19 cellular contexts compared by ENCODE assay signal in genomic region chr7:107327986-107328569, GRCh38.
A peak's percentile ranks its signal among the peaks of the same experiment; 100 is the strongest.
DNase-seq lines count a peak whose midpoint lies in the region; ATAC-seq, FAIRE-seq and TF ChIP-seq lines count a peak whose summit lies in the region.
"Had no signal": no experiment of that assay in that cellular context is flagged by ENCODE, and none has a peak within 500 bp of the region (broad histone marks: within the 10 kb centered on the region; RNA-seq: fewer than 3 reads in every experiment).

No MANE protein-coding gene starts in this region.

- BruUV-seq in PC-3 (replicated peaks; lab: Mats Ljungman, UMichigan), result no TSS peak

- no peak overlapping the region for H2BK5ac ChIP-seq in trophoblast cell (ENCODE audit: low read depth, low read length, poor library complexity)

- H3K18ac ChIP-seq in trophoblast cell (ENCODE audit: low read length), result no peak overlapping the region

- no peak overlapping the region for H2AFZ ChIP-seq in PC-3 (ENCODE audit: low read length)
- H2AFZ ChIP-seq in trophoblast cell (ENCODE audit: insufficient read depth, low read length, poor library complexity), result no peak overlapping the region

- H4K8ac ChIP-seq in trophoblast cell (ENCODE audit: low read depth, low read length), result no peak overlapping the region

- H3K4me2 ChIP-seq in PC-3 (ENCODE audit: low read length) (peak overlapping the region; percentile 18), trophoblast cell (ENCODE audit: low read length) (no peak overlapping the region)

- H3K79me1 ChIP-seq in trophoblast cell (ENCODE audit: low read length), result no peaks in the 10 kb centered on the region

- H3F3A ChIP-seq in PC-3 (ENCODE audit: low read length, unreplicated experiment), result no peaks in the 10 kb centered on the region

- no peaks in the 10 kb centered on the region for H3K79me2 ChIP-seq in PC-3 (ENCODE audit: low read length)
- no peaks in the 10 kb centered on the region for H3K79me2 ChIP-seq in trophoblast cell (ENCODE audit: control insufficient read depth, insufficient read depth, low read length, poor library complexity)

- ATAC-seq in PC-3 (peak; percentile 94), GM21576 (IDR thresholded peaks at IDR 0.05; ENCODE audit: unreplicated experiment) (no peak)
- ATAC-seq: activated CD4-positive, alpha-beta T cell treated with anti-CD3 and anti-CD28 coated beads for 36 hours; natural killer cell treated with Interleukin-12 subunit alpha and Interleukin-12 subunit beta and Interleukin-15 and Interleukin-18, amount 100 ng/mL, for 72 hours; right cardiac atrium had no signal

- no peak overlapping the region for H4K12ac ChIP-seq in trophoblast cell (ENCODE audit: low read depth, low read length)

- H2AK5ac ChIP-seq in trophoblast cell (ENCODE audit: low read length), result no peak overlapping the region

- H3K4ac ChIP-seq in trophoblast cell (ENCODE audit: low read depth, low read length), result no peak overlapping the region

- intact Hi-C loops in PC-3 (cut with micrococcal nuclease), result loop anchor here (5.0 kb wide), 1 partner anchor 96 kb away; no protein-coding TSS in a partner anchor

- H3K27ac ChIP-seq in PC-3 (ENCODE audit: low read length) (peak overlapping the region; percentile 6), trophoblast cell (ENCODE audit: low read depth, low read length) (no peak overlapping the region)

- H4K91ac ChIP-seq in trophoblast cell (ENCODE audit: low read depth, low read length), result no peak overlapping the region

- H3K4me3 ChIP-seq in PC-3 (ENCODE audit: low read length) (no peak overlapping the region), epithelial cell of proximal tubule (ENCODE audit: low read depth, low read length) (no peak overlapping the region), trophoblast cell (ENCODE audit: low read depth, low read length) (no peak overlapping the region)
- H3K4me3 ChIP-seq: lung had no signal

- DNase-seq in EL (peak; percentile 85), PC-3 (peak; percentile 86), epithelial cell of proximal tubule (ENCODE audit: low read depth) (peak; percentile 27), trophoblast cell (peak; percentile 84 to 97), DMS79 (lab: John Stamatoyannopoulos, UW) (no peak), urothelium cell line (ENCODE audit: low spot score) (no peak)
- DNase-seq: activated CD4-positive, alpha-beta T cell treated with anti-CD3 and anti-CD28 coated beads for 36 hours; activated naive CD8-positive, alpha-beta T cell treated with anti-CD3 and anti-CD28 coated beads, Interleukin-2, amount 10 ng/mL, durations not matched to agents 7 days and 5 days; erythroblast; NCI-H1694; NCI-H524 treated with DMSO at 0.1 percent for 48 hours; right cardiac atrium; stimulated activated CD4-positive, alpha-beta T cell treated with anti-CD3 and anti-CD28 coated beads, Interleukin-2, amount 100 ng/mL, for 24 hours; stimulated activated CD8-positive, alpha-beta memory T cell treated with anti-CD3 and anti-CD28 coated beads, Interleukin-4, amount 100 ng/mL, for 48 hours had no signal

- H4K20me1 ChIP-seq in PC-3 (ENCODE audit: low read length), result no peaks in the 10 kb centered on the region

- H3K36me3 ChIP-seq in PC-3 (ENCODE audit: low read depth, low read length) (no peaks in the 10 kb centered on the region), trophoblast cell (ENCODE audit: control insufficient read depth in 1 of 2, insufficient read depth in 2 of 2, low read length in 2 of 2) (no peaks in the 10 kb centered on the region)

- H3K14ac ChIP-seq in trophoblast cell (ENCODE audit: low read length), result no peak overlapping the region

- POLR2A ChIA-PET in PC-3 (lab: Charles Lee; ENCODE audit: unreplicated experiment), result interaction anchor here (0.6 kb wide), 1 partner anchor 61 kb away, joined by 5 read pairs; no protein-coding TSS in a partner anchor

- CTCF ChIA-PET in PC-3 (lab: Charles Lee), result no interaction called here

- TF ChIP-seq CTCF in PC-3 (conservative IDR thresholded peaks at IDR 0.05; ENCODE audit: low read depth, low read length) (no peak), epithelial cell of proximal tubule (conservative IDR thresholded peaks at IDR 0.05; ENCODE audit: low read depth, low read length) (no peak)

- H3K9ac ChIP-seq in PC-3 (ENCODE audit: low read length) (no peak overlapping the region), trophoblast cell (ENCODE audit: low read length) (no peak overlapping the region)

- H3K9me3 ChIP-seq in PC-3 (ENCODE audit: low read length), result no peaks in the 10 kb centered on the region
- H3K9me3 ChIP-seq in trophoblast cell (ENCODE audit: insufficient read depth, low read depth, low read length), result no peaks in the 10 kb centered on the region
- H3K9me3 ChIP-seq: Caco-2 had no signal

- no peaks in the 10 kb centered on the region for H3K9me2 ChIP-seq in PC-3 (replicated peaks; ENCODE audit: low read length)

- H2BK12ac ChIP-seq in trophoblast cell (ENCODE audit: low read length), result no peak overlapping the region

- H3K4me1 ChIP-seq in PC-3 (ENCODE audit: insufficient read depth, low read length) (peaks cover 13% of the 10 kb centered on the region), trophoblast cell (ENCODE audit: control insufficient read depth in 1 of 2, insufficient read depth in 2 of 2, low read length in 2 of 2) (no peaks in the 10 kb centered on the region)
- H3K4me1 ChIP-seq: Caco-2 had no signal

- H2BK120ac ChIP-seq in trophoblast cell (ENCODE audit: insufficient read depth, low read length, poor library complexity), result no peak overlapping the region

- H3K27me3 ChIP-seq in PC-3 (ENCODE audit: low read length) (no peaks in the 10 kb centered on the region), trophoblast cell (ENCODE audit: insufficient read depth, low read length) (no peaks in the 10 kb centered on the region)

- FAIRE-seq in urothelium cell line (lab: Jason Lieb, UNC), result no peak
- FAIRE-seq: colon had no signal

- H3K23ac ChIP-seq in trophoblast cell (ENCODE audit: low read length), result no peak overlapping the region

Comparison
In these comparisons a context has a peak if more than half of its experiments do, and no peak if none do; other contexts are left out.
1. DNase-seq: peak in EL (single experiment), PC-3 (single experiment), epithelial cell of proximal tubule (single experiment) and trophoblast cell (2 of 2); none in DMS79 (single experiment) and urothelium cell line (single experiment).